In genomic region chr1:117164209-117164608, GRCh38 we compare ENCODE assay signal across 34 cellular contexts. TPM values are rescaled to one million over a fixed set of nuclear protein-coding genes. Genes with fewer than 3 reads are reported as not detected.
"Had no signal": no experiment of that assay in that cellular context is flagged by ENCODE, and none has a peak within 500 bp of the region (broad histone marks: within the 10 kb centered on the region; RNA-seq: fewer than 3 reads in every experiment).

No MANE protein-coding gene starts in this region.

- H3K4me2 ChIP-seq: KMS-11 had no signal

- FAIRE-seq: astrocyte, TTC549 had no signal

- H3K9ac ChIP-seq: KMS-11 had no signal

- H3K4me3 ChIP-seq: adrenal gland, body of pancreas, breast epithelium, SJCRH30, SK-N-MC had no signal

- DNase-seq: activated CD4-positive, alpha-beta memory T cell treated with anti-CD3 and anti-CD28 coated beads for 36 hours; activated CD4-positive, alpha-beta T cell treated with anti-CD3 and anti-CD28 coated beads for 4 hours; activated CD4-positive, alpha-beta T cell treated with anti-CD3 and anti-CD28 coated beads, Interleukin-2, amount 50 U/mL, for 1 hour; activated CD4-positive, CD25-positive, alpha-beta regulatory T cell treated with anti-CD3 and anti-CD28 coated beads, Interleukin-2, amount 50 U/mL, for 72 hours; activated CD8-positive, alpha-beta memory T cell treated with anti-CD3 and anti-CD28 coated beads, Interleukin-2, amount 50 U/mL, for 4 hours; activated gamma-delta T cell treated with Interleukin-2 at 50 U/mL for 16 hours; activated naive CD4-positive, alpha-beta T cell treated with anti-CD3 and anti-CD28 coated beads for 36 hours; activated T-cell treated with anti-CD3 and anti-CD28 coated beads for 4 hours; activated T-cell treated with anti-CD3 and anti-CD28 coated beads, Interleukin-2, amount 50 U/mL, for 4 hours; adrenal gland; body of pancreas; caudate nucleus; cerebellar nuclear complex; NCI-H1105 treated with DMSO at 0.1 percent for 48 hours; NCI-H1436; NCI-H1694; NCI-H1930; NCI-H345; SHP77 had no signal

- H3K36me3 Mint-ChIP-seq: activated CD4-positive, alpha-beta memory T cell treated with anti-CD3 and anti-CD28 coated beads for 36 hours; activated naive CD4-positive, alpha-beta T cell treated with anti-CD3 and anti-CD28 coated beads, Interleukin-2, amount 50 U/mL, for 72 hours had no signal

- H3K4me3 Mint-ChIP-seq: activated CD4-positive, alpha-beta memory T cell treated with anti-CD3 and anti-CD28 coated beads for 36 hours; activated naive CD4-positive, alpha-beta T cell treated with anti-CD3 and anti-CD28 coated beads for 36 hours; activated T-cell treated with anti-CD3 and anti-CD28 coated beads, Interleukin-2, amount 50 U/mL, for 4 hours; activated T-helper 1 cell treated with anti-CD3 and anti-CD28 coated beads, Interleukin-12 subunit alpha, Interleukin-12 subunit beta, Interleukin-2, Interleukin-4 antibody, amounts not matched to agents 30 ng/mL and 10 ng/mL and 1 ng/mL, durations not matched to agents 14 hours and 24 hours and 36 hours; T-helper 1 cell treated with Interleukin-12 subunit alpha and Interleukin-12 subunit beta and Interleukin-4 antibody, amounts not matched to agents 30 μg/mL and 1 μg/mL, for 36 hours; T-helper 2 cell treated with Interferon-gamma antibody and Interleukin-4, amounts not matched to agents 5 μg/mL and 100 μg/mL, for 36 hours; WTC11 had no signal

- ATAC-seq: activated naive CD4-positive, alpha-beta T cell treated with anti-CD3 and anti-CD28 coated beads, Interleukin-2, amount 50 U/mL, for 72 hours; activated T-cell treated with anti-CD3 and anti-CD28 coated beads, Interleukin-2, amount 50 U/mL, for 4 hours; body of pancreas; Panc1; WTC11 had no signal

- H3K27ac Mint-ChIP-seq: activated CD4-positive, alpha-beta memory T cell treated with anti-CD3 and anti-CD28 coated beads for 36 hours; activated naive CD4-positive, alpha-beta T cell treated with anti-CD3 and anti-CD28 coated beads for 36 hours; activated naive CD4-positive, alpha-beta T cell treated with anti-CD3 and anti-CD28 coated beads, Interleukin-2, amount 50 U/mL, for 72 hours; activated T-helper 1 cell treated with anti-CD3 and anti-CD28 coated beads, Interleukin-12 subunit alpha, Interleukin-12 subunit beta, Interleukin-2, Interleukin-4 antibody, amounts not matched to agents 30 ng/mL and 10 ng/mL and 1 ng/mL, durations not matched to agents 14 hours and 24 hours and 36 hours; T-helper 1 cell treated with Interleukin-12 subunit alpha and Interleukin-12 subunit beta and Interleukin-4 antibody, amounts not matched to agents 30 μg/mL and 1 μg/mL, for 36 hours; T-helper 2 cell treated with Interferon-gamma antibody and Interleukin-4, amounts not matched to agents 5 μg/mL and 100 μg/mL, for 36 hours; WTC11 had no signal

- H3K4me1 ChIP-seq: adrenal gland, breast epithelium had no signal

- H3K9me3 Mint-ChIP-seq: activated CD4-positive, alpha-beta memory T cell treated with anti-CD3 and anti-CD28 coated beads for 36 hours; activated naive CD4-positive, alpha-beta T cell treated with anti-CD3 and anti-CD28 coated beads for 36 hours; activated naive CD4-positive, alpha-beta T cell treated with anti-CD3 and anti-CD28 coated beads, Interleukin-2, amount 50 U/mL, for 72 hours; activated T-cell treated with anti-CD3 and anti-CD28 coated beads, Interleukin-2, amount 50 U/mL, for 4 hours; activated T-helper 1 cell treated with anti-CD3 and anti-CD28 coated beads, Interleukin-12 subunit alpha, Interleukin-12 subunit beta, Interleukin-2, Interleukin-4 antibody, amounts not matched to agents 30 ng/mL and 10 ng/mL and 1 ng/mL, durations not matched to agents 14 hours and 24 hours and 36 hours; T-helper 1 cell treated with Interleukin-12 subunit alpha and Interleukin-12 subunit beta and Interleukin-4 antibody, amounts not matched to agents 30 μg/mL and 1 μg/mL, for 36 hours; T-helper 2 cell treated with Interferon-gamma antibody and Interleukin-4, amounts not matched to agents 5 μg/mL and 100 μg/mL, for 36 hours had no signal

- H3K27me3 ChIP-seq: adrenal gland, body of pancreas, breast epithelium, SJCRH30 had no signal

- H3K36me3 ChIP-seq: adrenal gland, breast epithelium, SJCRH30 had no signal

- H3K9me3 ChIP-seq: adrenal gland, body of pancreas, breast epithelium, SJCRH30 had no signal

- H3K27ac ChIP-seq: adrenal gland, KMS-11, SK-N-MC had no signal

RNA-seq across cellular contexts. Expression of gene VTCN1, which starts 46.5 kb away (rescaled TPM):
- total RNA-seq: activated CD4-positive, alpha-beta memory T cell treated with anti-CD3 and anti-CD28 coated beads for 36 hours; activated naive CD4-positive, alpha-beta T cell treated with anti-CD3 and anti-CD28 coated beads for 36 hours; activated naive CD4-positive, alpha-beta T cell treated with anti-CD3 and anti-CD28 coated beads, Interleukin-2, amount 50 U/mL, for 72 hours; activated T-cell treated with anti-CD3 and anti-CD28 coated beads, Interleukin-2, amount 50 U/mL, for 4 hours; activated T-helper 1 cell treated with anti-CD3 and anti-CD28 coated beads, Interleukin-12 subunit alpha, Interleukin-12 subunit beta, Interleukin-2, Interleukin-4 antibody, amounts not matched to agents 30 ng/mL and 10 ng/mL and 1 ng/mL, durations not matched to agents 14 hours and 24 hours and 36 hours; adrenal gland; LHCN-M2; NCI-H460; RPMI7951; WTC11 had no signal
- polyA plus RNA-seq: adrenal gland had no signal
